ENCODE assay signal across 11 cellular contexts in the genomic region with DNA sequence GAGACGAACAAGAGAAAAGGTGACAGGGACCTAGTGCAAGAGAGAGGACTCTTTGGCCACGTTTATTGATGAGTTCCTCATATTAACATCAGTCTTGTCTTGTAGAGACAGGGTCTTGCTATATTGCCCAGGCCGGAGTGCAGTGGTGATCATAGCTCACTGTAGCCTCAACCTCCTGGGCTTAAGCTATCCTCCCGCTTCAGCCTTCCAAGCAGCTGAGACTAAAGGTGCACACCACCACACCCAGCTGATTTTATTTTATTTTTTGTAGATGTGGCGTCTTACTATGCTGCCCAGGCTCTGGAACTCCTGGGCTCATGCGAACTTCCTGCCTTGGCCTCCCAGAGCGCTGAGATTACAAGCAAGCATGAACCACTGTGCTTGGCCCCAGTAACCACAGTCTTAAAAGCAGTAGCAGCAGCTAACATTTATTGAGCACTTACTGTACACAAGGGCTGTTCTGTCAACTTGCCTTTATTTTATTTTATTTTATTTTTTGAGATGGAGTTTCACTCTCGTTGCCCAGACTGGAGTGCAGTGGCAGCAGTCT. TPM values are rescaled to one million over a fixed set of nuclear protein-coding genes. Genes with fewer than 3 reads are reported as not detected.
DNase-seq lines count a peak whose midpoint lies in the region; ATAC-seq and TF ChIP-seq lines count a peak whose summit lies in the region.
"Had no signal": no experiment of that assay in that cellular context is flagged by ENCODE, and none has a peak within 500 bp of the region (broad histone marks: within the 10 kb centered on the region; RNA-seq: fewer than 3 reads in every experiment).

No MANE protein-coding gene starts in this region.

- TF ChIP-seq CTCF in A673 (conservative IDR thresholded peaks at IDR 0.05; ENCODE audit: low read depth, low read length): no peak
- TF ChIP-seq CTCF in HEK293 (tag by site-specific recombination; IDR thresholded peaks at IDR 0.05): no peak
- no peak for TF ChIP-seq CTCF in lower lobe of right lung (IDR thresholded peaks at IDR 0.05)

- peak overlapping the region; percentile 94 for H3K27ac Mint-ChIP-seq in activated naive CD8-positive, alpha-beta T cell

- peak overlapping the region; percentile 52 for H3K4me3 ChIP-seq in A673 (ENCODE audit: low read depth, low read length, poor library complexity, severe bottlenecking)
- no peak overlapping the region for H3K4me3 ChIP-seq in HEK293 (ENCODE audit: low read depth, low read length)
- peak overlapping the region; percentile 61 for H3K4me3 ChIP-seq in lower lobe of right lung
- H3K4me3 ChIP-seq: SJSA1 had no signal

- intact Hi-C loops in A673 (cut with micrococcal nuclease; ENCODE audit: unreplicated experiment): no loop called here
- intact Hi-C loops in lower lobe of right lung (cut with DNase I): no loop called here

- H3K4me1 ChIP-seq in A673 (ENCODE audit: insufficient read depth, low read length, poor library complexity, severe bottlenecking) (peaks cover 11% of the 10 kb centered on the region), HEK293 (ENCODE audit: control insufficient read depth, insufficient read depth, low read length) (no peaks in the 10 kb centered on the region; the same call in 1 of the 2 replicates), lower lobe of right lung (peaks cover 31% of the 10 kb centered on the region)

- CTCF ChIA-PET in A673 (lab: Charles Lee) (no interaction called here), HEK293 (lab: Yijun Ruan, JAX) (interaction anchor here (0.6 to 1.8 kb wide), 10 partner anchors 7 to 268 kb away, joined by 3 to 19 read pairs (median 4); partner anchors contain the start of gene GPR108)

- peaks cover 45% of the 10 kb centered on the region for H3K4me1 Mint-ChIP-seq in activated naive CD8-positive, alpha-beta T cell (ENCODE audit: low read depth)

- H3K27me3 ChIP-seq in A673 (replicated peaks; ENCODE audit: insufficient read depth, low read depth, low read length, poor library complexity): no peaks in the 10 kb centered on the region
- peaks cover 8% of the 10 kb centered on the region for H3K27me3 ChIP-seq in lower lobe of right lung (ENCODE audit: low read depth)

- DNase-seq in A673 (ENCODE audit: low spot score): no peak
- no peak for DNase-seq in lower lobe of right lung
- DNase-seq in dedifferentiated amniotic fluid mesenchymal stem cell (ENCODE audit: extremely low spot score): no peak
- no peak for DNase-seq in GF-D8 (lab: John Stamatoyannopoulos, UW)
- no peak for DNase-seq in HuH-7 (ENCODE audit: low spot score)
- no peak for DNase-seq in NCI-H187 (lab: John Stamatoyannopoulos, UW)

- no TSS peak for BruUV-seq in A673 (replicated peaks; lab: Mats Ljungman, UMichigan)

- POLR2A ChIA-PET in A673 (lab: Charles Lee; ENCODE audit: low non-redundant PET) (interaction anchor here (0.6 kb wide), 1 partner anchor 76 kb away, joined by 7 read pairs; no protein-coding TSS in a partner anchor), HEK293 (lab: Yijun Ruan, JAX) (interaction anchor here (1.1 to 2.3 kb wide), 3 partner anchors 24 to 238 kb away, joined by 3 to 11 read pairs (median 4); partner anchors contain the start of gene TNFSF9)

- no peaks in the 10 kb centered on the region for H3K36me3 Mint-ChIP-seq in activated naive CD8-positive, alpha-beta T cell

- H3K4me3 Mint-ChIP-seq in activated naive CD8-positive, alpha-beta T cell: peak overlapping the region; percentile 96

- H3K27me3 Mint-ChIP-seq in activated naive CD8-positive, alpha-beta T cell: no peaks in the 10 kb centered on the region

- ATAC-seq in lower lobe of right lung: no peak

- peak overlapping the region; percentile 49 for H3K27ac ChIP-seq in A673 (ENCODE audit: low read depth, low read length, poor library complexity, severe bottlenecking)
- no peak overlapping the region for H3K27ac ChIP-seq in HEK293 (ENCODE audit: extremely low read depth, low read depth, low read length)
- H3K27ac ChIP-seq in lower lobe of right lung: peak overlapping the region; percentile 74
- H3K27ac ChIP-seq: C4-2B, SJSA1 had no signal

- H3K36me3 ChIP-seq in A673 (ENCODE audit: insufficient read depth, low read length, poor library complexity, severe bottlenecking): no peaks in the 10 kb centered on the region
- H3K36me3 ChIP-seq in HEK293 (ENCODE audit: control insufficient read depth in 2 of 2, insufficient read depth in 1 of 2, low read length in 2 of 2): no peaks in the 10 kb centered on the region
- H3K36me3 ChIP-seq in lower lobe of right lung: peaks cover 2% of the 10 kb centered on the region
- H3K36me3 ChIP-seq: esophagus muscularis mucosa, SJSA1 had no signal

- H3K9me3 Mint-ChIP-seq in activated naive CD8-positive, alpha-beta T cell (ENCODE audit: low read depth): no peaks in the 10 kb centered on the region

- H3K9me3 ChIP-seq in A673 (ENCODE audit: low read depth, low read length, poor library complexity, severe bottlenecking) (no peaks in the 10 kb centered on the region), HEK293 (ENCODE audit: control insufficient read depth, insufficient read depth, low read depth, low read length) (no peaks in the 10 kb centered on the region), lower lobe of right lung (no peaks in the 10 kb centered on the region)
- H3K9me3 ChIP-seq: esophagus muscularis mucosa, SJSA1 had no signal

TF ChIP-seq in HEK293, 187 proteins besides CTCF, POLR2A, EP300 and RAD21 (continues in another document):
- TF ChIP-seq ZNF626 (tag by site-specific recombination; IDR thresholded peaks at IDR 0.05): no peak
- no peak for TF ChIP-seq ZNF549 (tag by site-specific recombination; IDR thresholded peaks at IDR 0.05)
- TF ChIP-seq KLF16 (tag by site-specific recombination; IDR thresholded peaks at IDR 0.05): no peak
- no peak for TF ChIP-seq ZNF518A (tag by site-specific recombination; conservative IDR thresholded peaks at IDR 0.05; ENCODE audit: low read depth)
- no peak for TF ChIP-seq GLI2 (tag by site-specific recombination; IDR thresholded peaks at IDR 0.05; ENCODE audit: borderline replicate concordance, low read depth)
- TF ChIP-seq ZNF426 (tag by site-specific recombination; IDR thresholded peaks at IDR 0.05): no peak
- no peak for TF ChIP-seq ZNF654 (tag by site-specific recombination; IDR thresholded peaks at IDR 0.05; ENCODE audit: low read depth)
- TF ChIP-seq ZNF391 (tag by site-specific recombination; IDR thresholded peaks at IDR 0.05; ENCODE audit: borderline replicate concordance, low read depth): no peak
- peak; percentile 65; the same call in 1 of the 2 replicates for TF ChIP-seq ZNF664 (tag by site-specific recombination; IDR thresholded peaks at IDR 0.05)
- TF ChIP-seq ZFP41 (tag by site-specific recombination; IDR thresholded peaks at IDR 0.05; ENCODE audit: borderline replicate concordance): no peak
- no peak for TF ChIP-seq ZNF354C (tag by site-specific recombination; IDR thresholded peaks at IDR 0.05; ENCODE audit: borderline replicate concordance, low read depth)
- TF ChIP-seq, protein P1, sequence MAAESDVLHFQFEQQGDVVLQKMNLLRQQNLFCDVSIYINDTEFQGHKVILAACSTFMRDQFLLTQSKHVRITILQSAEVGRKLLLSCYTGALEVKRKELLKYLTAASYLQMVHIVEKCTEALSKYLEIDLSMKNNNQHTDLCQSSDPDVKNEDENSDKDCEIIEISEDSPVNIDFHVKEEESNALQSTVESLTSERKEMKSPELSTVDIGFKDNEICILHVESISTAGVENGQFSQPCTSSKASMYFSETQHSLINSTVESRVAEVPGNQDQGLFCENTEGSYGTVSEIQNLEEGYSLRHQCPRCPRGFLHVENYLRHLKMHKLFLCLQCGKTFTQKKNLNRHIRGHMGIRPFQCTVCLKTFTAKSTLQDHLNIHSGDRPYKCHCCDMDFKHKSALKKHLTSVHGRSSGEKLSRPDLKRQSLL (tag by site-specific recombination; IDR thresholded peaks at IDR 0.05): no peak
- TF ChIP-seq ZNF529 (tag by site-specific recombination; IDR thresholded peaks at IDR 0.05; ENCODE audit: insufficient replicate concordance): no peak
- no peak for TF ChIP-seq KLF8 (tag by site-specific recombination; IDR thresholded peaks at IDR 0.05)

RNA-seq across cellular contexts. Expression of gene SH2D3A, which starts 1.1 kb away (rescaled TPM):
- total RNA-seq in A673 (2021) (0.95 and 1.7 TPM in 2 replicates), lower lobe of right lung (21.2 TPM)
- total RNA-seq: SJSA1 had no signal

RNA-seq across cellular contexts. Expression of gene VAV1, which starts 4.2 kb away (rescaled TPM):
- total RNA-seq in A673 (2021): 51.6 and 54.9 TPM in 2 replicates
- 36.2 TPM for total RNA-seq in lower lobe of right lung
- total RNA-seq: SJSA1 had no signal

RNA-seq across cellular contexts. Expression of gene TRIP10, which starts 28.8 kb away (rescaled TPM):
- total RNA-seq in A673 (2021): 70.2 and 79.2 TPM in 2 replicates
- total RNA-seq in lower lobe of right lung: 65.8 TPM

RNA-seq across cellular contexts. Expression of gene GPR108, which starts 30.9 kb away (rescaled TPM):
- total RNA-seq in A673 (2021) (36.4 and 37.4 TPM in 2 replicates), lower lobe of right lung (87.0 TPM)

RNA-seq across cellular contexts. Expression of gene C3, which starts 47.9 kb away (rescaled TPM):
- total RNA-seq in A673 (2021) (1.8 TPM in 2 replicates), lower lobe of right lung (1,321 TPM)
- total RNA-seq: SJSA1 had no signal
